ENCODE assay signal across 19 cellular contexts in the genomic region with DNA sequence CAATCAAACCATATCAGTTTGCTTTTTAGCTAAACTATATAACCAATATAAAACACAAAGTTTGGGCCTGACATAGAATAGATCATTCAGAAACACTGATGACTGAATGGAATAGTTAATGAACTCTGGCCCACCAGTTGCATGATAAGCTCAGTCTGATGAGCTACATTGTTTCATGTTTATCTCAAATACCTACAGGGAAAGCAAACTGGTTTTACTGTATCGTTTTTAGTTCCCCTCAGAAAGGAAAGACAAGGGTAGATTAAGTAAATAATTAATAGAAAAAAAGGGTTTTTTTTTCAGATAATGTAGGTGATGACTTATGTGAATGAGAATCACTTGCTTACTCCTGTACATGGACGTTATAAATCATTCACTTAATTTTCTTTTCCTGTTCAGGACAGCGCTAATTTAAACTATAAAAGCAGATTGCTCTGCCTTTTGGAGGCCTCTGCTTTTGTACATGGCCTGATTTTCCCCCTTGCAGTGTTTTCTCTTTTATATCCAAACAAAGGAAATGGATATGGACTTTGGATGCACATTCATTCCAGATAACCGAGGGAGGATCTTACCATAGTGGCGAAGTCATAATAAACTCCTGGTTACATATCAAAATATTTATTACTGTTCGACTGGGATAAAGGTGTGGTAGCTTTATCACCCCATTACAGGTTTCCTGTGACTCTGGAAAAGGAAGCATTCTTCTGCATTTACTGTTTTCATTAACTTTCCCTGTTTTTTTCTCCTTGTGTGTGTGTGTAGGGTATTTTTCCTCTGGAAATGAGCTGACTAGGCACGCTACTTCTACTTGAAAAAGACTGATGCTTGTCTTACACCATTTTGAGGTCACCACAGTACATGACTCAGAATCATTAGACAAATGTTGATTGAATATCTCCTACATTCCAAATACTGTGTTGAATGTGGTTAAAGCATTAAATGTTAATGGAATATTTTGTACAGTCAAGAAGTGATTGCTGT.
DNase-seq lines count a peak whose midpoint lies in the region; ATAC-seq, FAIRE-seq and TF ChIP-seq lines count a peak whose summit lies in the region.
"Had no signal": no experiment of that assay in that cellular context is flagged by ENCODE, and none has a peak within 500 bp of the region (broad histone marks: within the 10 kb centered on the region; RNA-seq: fewer than 3 reads in every experiment).

No MANE protein-coding gene starts in this region.

- H2BK20ac ChIP-seq in H1 (ENCODE audit: low read length): no peak overlapping the region

- no peak overlapping the region for H4K5ac ChIP-seq in H1 (ENCODE audit: insufficient read length, low read depth, low read length)

- H3K23me2 ChIP-seq in H1 (ENCODE audit: low read depth, low read length): no peaks in the 10 kb centered on the region

- no peak overlapping the region for H2BK15ac ChIP-seq in H1 (ENCODE audit: low read length)

- 0 out of 2 replicates have a peak overlapping the region, but pooled peaks have one; percentile 16 for H2AFZ ChIP-seq in H1 (ENCODE audit: low read length)

- H3K36me3 ChIP-seq in H1 (ENCODE audit: control insufficient read depth in 2 of 4, insufficient read depth in 4 of 4, low read length in 3 of 4): no peaks in the 10 kb centered on the region; a peak in 1 of 8 replicates
- H3K36me3 ChIP-seq: Peyer's patch had no signal

- H2AK5ac ChIP-seq in H1 (ENCODE audit: low read depth, low read length): no peak overlapping the region

- TF ChIP-seq CTCF in H1 (IDR thresholded peaks at IDR 0.05; ENCODE audit: control extremely low read depth in 1 of 3, insufficient read depth in 1 of 3, low read depth in 1 of 3, low read length in 3 of 3): no peak

- no peaks in the 10 kb centered on the region for H3K4me1 ChIP-seq in H1 (replicated peaks in 1 of 4; ENCODE audit: control insufficient read depth in 3 of 4, insufficient read depth in 4 of 4, low read length in 3 of 4)

- H3K4me3 ChIP-seq in H1 (ENCODE audit: extremely low read depth in 1 of 4, insufficient read depth in 2 of 4, low read depth in 3 of 4, low read length in 4 of 4): no peak overlapping the region
- H3K4me3 ChIP-seq: Peyer's patch, smooth muscle cell had no signal

- no peak overlapping the region for H3K4me2 ChIP-seq in H1 (ENCODE audit: insufficient read depth in 1 of 2, low read depth in 2 of 2, low read length in 2 of 2)
- H3K4me2 ChIP-seq: smooth muscle cell had no signal

- 78% methylated on average over 7 of the region's 7 CpGs; no CpG with 5 or more reads in 1 of the 2 experiments for WGBS in H1 (ENCODE audit: extremely low coverage in 1 of 2, insufficient coverage in 1 of 2, insufficient read length in 1 of 2, insufficient replicate concordance in 2 of 2, low coverage in 1 of 2, low lambda C conversion rate in 2 of 2, missing lambda C conversion rate in 1 of 2), 2 experiments

- H3K9ac ChIP-seq in H1 (replicated peaks in 1 of 4; ENCODE audit: extremely low read depth in 1 of 4, low read depth in 3 of 4, low read length in 3 of 4): no peak overlapping the region

- ATAC-seq in GM21390 (IDR thresholded peaks at IDR 0.05; ENCODE audit: unreplicated experiment) (peak; percentile 78), HG03064 (IDR thresholded peaks at IDR 0.05; ENCODE audit: low read depth, unreplicated experiment) (peak; percentile 91), HG03378 (IDR thresholded peaks at IDR 0.05; ENCODE audit: unreplicated experiment) (no peak), GM21529 (IDR thresholded peaks at IDR 0.05; ENCODE audit: unreplicated experiment) (no peak)
- ATAC-seq: left ventricle myocardium superior had no signal

- no peak overlapping the region for H2BK120ac ChIP-seq in H1 (replicated peaks; ENCODE audit: low read depth, low read length)

- H3K4ac ChIP-seq in H1 (replicated peaks; ENCODE audit: insufficient read length, low read depth, low read length): no peak overlapping the region

- H3K18ac ChIP-seq in H1 (ENCODE audit: extremely low read depth, low read length): no peak overlapping the region

- no peak for TF ChIP-seq POLR2A in H1 (IDR thresholded peaks at IDR 0.05; ENCODE audit: control extremely low read depth in 1 of 2, low read depth in 2 of 2, low read length in 2 of 2)

- TF ChIP-seq EP300 in H1 (IDR thresholded peaks at IDR 0.05; ENCODE audit: borderline replicate concordance in 1 of 2, low read depth in 2 of 2, low read length in 2 of 2): no peak

- no peak for TF ChIP-seq RAD21 in H1 (IDR thresholded peaks at IDR 0.05 in 1 of 2, conservative IDR thresholded peaks at IDR 0.05 in 1 of 2; ENCODE audit: low read depth in 2 of 2, low read length in 2 of 2)

- H2BK5ac ChIP-seq in H1 (ENCODE audit: low read depth, low read length): no peak overlapping the region

- DNase-seq in H1 (ENCODE audit: low read depth in 1 of 2, low spot score in 2 of 2): no peak
- DNase-seq in pulmonary artery endothelial cell (ENCODE audit: low read depth, low spot score): peak; percentile 90
- no peak for DNase-seq in T-helper 2 cell
- DNase-seq: activated CD4-positive, alpha-beta T cell treated with anti-CD3 and anti-CD28 coated beads for 4 hours; activated CD8-positive, alpha-beta memory T cell treated with anti-CD3 and anti-CD28 coated beads, Interleukin-2, amount 50 U/mL, for 48 hours; anterior cingulate cortex; cerebellar nuclear complex; COR-L47; HCEC 1CT; left ventricle myocardium superior; NCI-H1105 treated with DMSO at 0.1 percent for 48 hours; NCI-H2171; NCI-H774; Peyer's patch had no signal

- no peak overlapping the region for H3K14ac ChIP-seq in H1 (ENCODE audit: insufficient read length)

- FAIRE-seq in H1 (lab: Jason Lieb, UNC): no peak

- POLR2A ChIA-PET in H1 (lab: Charles Lee; ENCODE audit: partially characterized antibody): no interaction called here

- CTCF ChIA-PET in H1 (lab: Charles Lee; ENCODE audit: partially characterized antibody): no interaction called here

- no peak overlapping the region for H2BK12ac ChIP-seq in H1 (ENCODE audit: low read depth, low read length)

- peaks cover 0 to 2% of the 10 kb centered on the region in 2 experiments; a peak in 1 of 4 replicates for H3K9me3 ChIP-seq in H1 (ENCODE audit: insufficient read depth in 2 of 2, low read depth in 1 of 2, low read length in 1 of 2)
- H3K9me3 ChIP-seq: Peyer's patch had no signal

- H3K27ac ChIP-seq in H1 (ENCODE audit: low read depth, low read length): no peak overlapping the region

- no peak overlapping the region for H3K23ac ChIP-seq in H1 (ENCODE audit: insufficient read length)

- H4K8ac ChIP-seq in H1 (ENCODE audit: extremely low read depth, insufficient read depth, low read length): no peak overlapping the region

- H3K27me3 ChIP-seq in H1 (replicated peaks in 1 of 4; ENCODE audit: control insufficient read depth in 3 of 4, extremely low read depth in 1 of 4, insufficient read depth in 3 of 4, low read length in 3 of 4): no peaks in the 10 kb centered on the region
- H3K27me3 ChIP-seq: Peyer's patch had no signal

- no peaks in the 10 kb centered on the region for H3K79me2 ChIP-seq in H1 (ENCODE audit: control insufficient read depth in 1 of 2, insufficient read depth in 2 of 2, low read length in 2 of 2)

- H3K79me1 ChIP-seq in H1 (ENCODE audit: low read depth, low read length): no peaks in the 10 kb centered on the region

- no peaks in the 10 kb centered on the region for H4K20me1 ChIP-seq in H1 (replicated peaks in 1 of 2; ENCODE audit: control insufficient read depth in 1 of 2, insufficient read depth in 2 of 2, low read length in 2 of 2)

- no peak overlapping the region for H3K56ac ChIP-seq in H1 (replicated peaks; ENCODE audit: insufficient read length, low read depth, low read length)

- no peak overlapping the region for H4K91ac ChIP-seq in H1 (replicated peaks; ENCODE audit: insufficient read length, low read length)

TF ChIP-seq in H1, 55 proteins besides CTCF, POLR2A, EP300 and RAD21:
- TF ChIP-seq ASH2L (IDR thresholded peaks at IDR 0.05; ENCODE audit: low read length) (no peak), RFX5 (IDR thresholded peaks at IDR 0.05; ENCODE audit: borderline replicate concordance, low read depth, low read length) (no peak), NRF1 (IDR thresholded peaks at IDR 0.05; ENCODE audit: low read depth, low read length) (no peak), CBX8 (IDR thresholded peaks at IDR 0.05; ENCODE audit: borderline replicate concordance, low read depth, low read length) (no peak)

Comparison
In these comparisons a context has a peak if more than half of its experiments do, and no peak if none do; other contexts are left out.
1. ATAC-seq: peak in GM21390 (single experiment) and HG03064 (single experiment); none in HG03378 (single experiment) and GM21529 (single experiment).